In the genomic region with DNA sequence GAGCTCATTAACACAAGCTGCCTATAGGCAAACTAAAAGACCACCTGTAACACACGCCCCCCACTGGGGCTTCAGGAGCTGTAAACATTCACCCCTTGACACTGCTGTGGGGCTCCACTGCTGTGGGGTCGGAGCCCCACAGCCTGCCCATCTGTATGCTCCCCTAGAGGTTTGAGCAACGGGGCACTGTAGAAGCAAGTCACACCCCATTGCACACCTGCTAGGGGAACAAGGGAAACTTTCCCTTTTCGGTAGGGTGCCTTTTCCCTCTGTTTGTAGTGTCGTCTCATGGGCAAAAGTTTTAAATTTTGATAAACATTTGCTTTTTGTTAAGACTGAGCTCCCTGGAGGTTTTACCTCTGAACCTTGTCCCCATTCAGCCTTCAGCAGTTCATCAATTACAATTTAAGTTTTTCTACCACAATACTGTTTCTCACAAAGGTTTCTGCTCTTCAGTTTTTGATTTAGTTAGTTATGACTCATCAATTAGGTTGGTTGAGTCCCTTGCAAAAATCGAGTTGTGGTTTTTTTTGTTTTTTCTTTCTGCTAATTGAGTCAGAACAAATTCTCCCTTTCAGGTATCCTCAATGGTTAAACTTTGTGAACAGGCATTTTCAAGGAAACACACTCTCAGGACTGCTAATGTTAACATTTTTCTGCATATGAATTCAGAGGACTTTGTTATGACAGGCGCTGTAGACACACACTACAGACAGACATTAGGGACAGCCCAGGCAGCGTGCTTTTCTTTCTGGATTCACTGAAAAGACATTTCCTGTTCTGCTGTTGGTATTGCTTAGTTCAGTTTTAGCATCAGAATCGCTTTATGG, we compare ENCODE assay signal across 10 cellular contexts. TPM values are rescaled to one million over a fixed set of nuclear protein-coding genes. Genes with fewer than 3 reads are reported as not detected.
DNase-seq lines count a peak whose midpoint lies in the region; ATAC-seq and TF ChIP-seq lines count a peak whose summit lies in the region.
"Had no signal": no experiment of that assay in that cellular context is flagged by ENCODE, and none has a peak within 500 bp of the region (broad histone marks: within the 10 kb centered on the region; RNA-seq: fewer than 3 reads in every experiment).

No MANE protein-coding gene starts in this region.

- H3K36me3 Mint-ChIP-seq in CD4-positive, alpha-beta memory T cell, result peaks cover 32 to 44% of the 10 kb centered on the region in 2 donors
- H3K36me3 Mint-ChIP-seq: naive B cell had no signal

- H3K27ac Mint-ChIP-seq in CD4-positive, alpha-beta memory T cell, result peak overlapping the region in 2 of 7 donors; percentile 72 to 73

- H2AFZ ChIP-seq in smooth muscle cell (ENCODE audit: low read depth), result no peak overlapping the region

- H3K4me1 ChIP-seq in smooth muscle cell (ENCODE audit: low read depth) (no peaks in the 10 kb centered on the region), upper lobe of left lung (no peaks in the 10 kb centered on the region)
- H3K4me1 ChIP-seq in CD4-positive, alpha-beta memory T cell (ENCODE audit: insufficient read depth, low read length), result peaks cover 14% of the 10 kb centered on the region
- H3K4me1 ChIP-seq: uterus had no signal

- H4K20me1 ChIP-seq in smooth muscle cell (ENCODE audit: low read depth), result no peaks in the 10 kb centered on the region

- H3F3A ChIP-seq in smooth muscle cell (ENCODE audit: low read depth), result no peaks in the 10 kb centered on the region

- no peak for TF ChIP-seq EP300 in upper lobe of left lung (IDR thresholded peaks at IDR 0.05)

- H3K4me1 Mint-ChIP-seq in CD4-positive, alpha-beta memory T cell, result peaks cover 15 to 23% (median 18%) of the 10 kb centered on the region in 4 donors

- ATAC-seq in HG03565 (IDR thresholded peaks at IDR 0.05; ENCODE audit: unreplicated experiment), result peak; percentile 55
- ATAC-seq in upper lobe of left lung (ENCODE audit: low FRiP score in 2 of 2), result no peak

- DNase-seq in AG10803 (ENCODE audit: low read depth) (peak; percentile 20), GM13977 (ENCODE audit: low spot score) (peak; percentile 70), astrocyte of the hippocampus (ENCODE audit: low read depth, low spot score) (peak; percentile 67), T-helper 9 cell (no peak), smooth muscle cell (lab: John Stamatoyannopoulos, UW; ENCODE audit: unreplicated experiment) (no peak), upper lobe of left lung (no peak)
- no peak for DNase-seq in CD4-positive, alpha-beta memory T cell
- DNase-seq: naive B cell, uterus had no signal

- H3K36me3 ChIP-seq in smooth muscle cell (ENCODE audit: low read depth) (no peaks in the 10 kb centered on the region), upper lobe of left lung (peaks cover 8 to 19% (median 11%) of the 10 kb centered on the region in 4 donors)
- H3K36me3 ChIP-seq in CD4-positive, alpha-beta memory T cell (ENCODE audit: insufficient read depth, low read length), result no peaks in the 10 kb centered on the region
- H3K36me3 ChIP-seq: uterus had no signal

- CTCF ChIA-PET in CD4-positive, alpha-beta memory T cell (lab: Charles Lee; ENCODE audit: partially characterized antibody), result interaction anchor here (5.4 kb wide), 1 partner anchor 12 kb away, joined by 17 read pairs; no protein-coding TSS in a partner anchor

- H3K27me3 ChIP-seq in smooth muscle cell (ENCODE audit: low read depth), result no peaks in the 10 kb centered on the region
- H3K27me3 ChIP-seq in upper lobe of left lung, result no peaks in the 10 kb centered on the region
- H3K27me3 ChIP-seq in CD4-positive, alpha-beta memory T cell (ENCODE audit: insufficient read depth, low read length), result no peaks in the 10 kb centered on the region
- H3K27me3 ChIP-seq: uterus had no signal

- no peaks in the 10 kb centered on the region for H3K9me3 Mint-ChIP-seq in CD4-positive, alpha-beta memory T cell
- H3K9me3 Mint-ChIP-seq: naive B cell had no signal

- H3K9ac ChIP-seq in smooth muscle cell (ENCODE audit: low read depth), result no peak overlapping the region

- no peaks in the 10 kb centered on the region for H3K27me3 Mint-ChIP-seq in CD4-positive, alpha-beta memory T cell
- H3K27me3 Mint-ChIP-seq: naive B cell had no signal

- TF ChIP-seq CTCF in AG10803 (conservative IDR thresholded peaks at IDR 0.05; ENCODE audit: low read length) (no peak), GM13977 (IDR thresholded peaks at IDR 0.05; ENCODE audit: extremely low read depth, insufficient read depth, missing control alignments) (no peak), smooth muscle cell (IDR thresholded peaks at IDR 0.05; ENCODE audit: borderline replicate concordance, insufficient read depth, poor library complexity, severe bottlenecking) (no peak), upper lobe of left lung (IDR thresholded peaks at IDR 0.05) (no peak)

- in situ Hi-C loops in GM13977 (cut with MboI; ENCODE audit: low pct_unique_long_range_greater_than_20kb, low sequenced_read_pairs, unreplicated experiment), result no loop called here

- H3K4me3 ChIP-seq in AG10803 (ENCODE audit: low read length), result no peak overlapping the region
- no peak overlapping the region for H3K4me3 ChIP-seq in smooth muscle cell
- no peak overlapping the region for H3K4me3 ChIP-seq in upper lobe of left lung
- H3K4me3 ChIP-seq in CD4-positive, alpha-beta memory T cell (ENCODE audit: low read length in 2 of 2), result no peak overlapping the region
- H3K4me3 ChIP-seq: uterus had no signal

- POLR2A ChIA-PET in CD4-positive, alpha-beta memory T cell (lab: Charles Lee; ENCODE audit: partially characterized antibody), result interaction anchor here (0.6 kb wide), 1 partner anchor 20 kb away, joined by 3 read pairs; no protein-coding TSS in a partner anchor

- H3K4me2 ChIP-seq in smooth muscle cell, result no peak overlapping the region

- peak overlapping the region in 1 of 8 donors; percentile 10 for H3K4me3 Mint-ChIP-seq in CD4-positive, alpha-beta memory T cell

- H3K27ac ChIP-seq in smooth muscle cell (ENCODE audit: low read depth) (no peak overlapping the region), upper lobe of left lung (no peak overlapping the region)
- no peak overlapping the region for H3K27ac ChIP-seq in CD4-positive, alpha-beta memory T cell (ENCODE audit: low read depth, low read length)
- H3K27ac ChIP-seq: uterus had no signal

- intact Hi-C loops in CD4-positive, alpha-beta memory T cell (cut with micrococcal nuclease), result no loop called here

- 91% methylated on average over 9 of the region's 9 CpGs for WGBS in smooth muscle cell (ENCODE audit: low lambda C conversion rate)
- WGBS in upper lobe of left lung, 2 donors, result 82 to 83% methylated on average over 7 to 9 of the region's 9 CpGs

- TF ChIP-seq POLR2A in upper lobe of left lung (IDR thresholded peaks at IDR 0.05), result no peak

- H3K79me2 ChIP-seq in smooth muscle cell (ENCODE audit: low read depth), result peaks cover 4% of the 10 kb centered on the region

- H3K9me3 ChIP-seq in smooth muscle cell (replicated peaks; ENCODE audit: low read depth) (no peaks in the 10 kb centered on the region), upper lobe of left lung (no peaks in the 10 kb centered on the region)
- no peaks in the 10 kb centered on the region for H3K9me3 ChIP-seq in CD4-positive, alpha-beta memory T cell (ENCODE audit: control insufficient read depth in 1 of 2, low read length in 2 of 2)
- H3K9me3 ChIP-seq: uterus had no signal

RNA-seq across cellular contexts. Expression of a gene that starts 35.1 kb away (rescaled TPM):
- total RNA-seq in smooth muscle cell, result 6.9 and 10.2 TPM in 2 replicates
- 2.6 and 3.0 TPM in 2 replicates for polyA plus RNA-seq in smooth muscle cell
- 10 to 100 TPM in 1 of 6 donors, 1 to 10 TPM in 5; 3.7 to 12.5 (median 6.3) TPM for total RNA-seq in upper lobe of left lung
- under 1 TPM; 0.38 to 0.44 TPM for total RNA-seq in CD4-positive, alpha-beta memory T cell
- 1 to 10 TPM in 1 of 2 donors, under 1 TPM in 1; 0.98 to 2.2 TPM for polyA plus RNA-seq in CD4-positive, alpha-beta memory T cell

RNA-seq across cellular contexts. Expression of a gene that starts 35.5 kb away (rescaled TPM):
- total RNA-seq in smooth muscle cell (1.2 and 1.6 TPM in 2 replicates), upper lobe of left lung (1 to 10 TPM; 2.4 to 9.4 (median 5.9) TPM)
- polyA plus RNA-seq in smooth muscle cell, result 0.53 and 0.73 TPM in 2 replicates
- 10 to 100 TPM; 14.3 to 16.4 TPM for total RNA-seq in CD4-positive, alpha-beta memory T cell
- polyA plus RNA-seq in CD4-positive, alpha-beta memory T cell, result 1 to 10 TPM; 2.6 to 3.7 TPM

RNA-seq across cellular contexts. Expression of a gene that starts 52.4 kb away (rescaled TPM):
- total RNA-seq in smooth muscle cell (0.36 and 2.5 TPM in 2 replicates), upper lobe of left lung (under 1 TPM in 3 of 6 donors, not detected in 3; 0.14 to 0.30 (median 0.17) TPM)
- polyA plus RNA-seq in smooth muscle cell, result 1.5 TPM in 1 of 2 replicates, not detected in the other
- total RNA-seq in CD4-positive, alpha-beta memory T cell, result not detected
- not detected for polyA plus RNA-seq in CD4-positive, alpha-beta memory T cell

Comparison
In these comparisons a context has a peak if more than half of its experiments do, and no peak if none do; other contexts are left out.
1. DNase-seq: peak in AG10803 (single experiment), GM13977 (single experiment) and astrocyte of the hippocampus (single experiment); none in T-helper 9 cell (single experiment), smooth muscle cell (single experiment), upper lobe of left lung (0 of 2) and CD4-positive, alpha-beta memory T cell (0 of 5).